ENCODE assay signal across 1 cellular context in the genomic region with DNA sequence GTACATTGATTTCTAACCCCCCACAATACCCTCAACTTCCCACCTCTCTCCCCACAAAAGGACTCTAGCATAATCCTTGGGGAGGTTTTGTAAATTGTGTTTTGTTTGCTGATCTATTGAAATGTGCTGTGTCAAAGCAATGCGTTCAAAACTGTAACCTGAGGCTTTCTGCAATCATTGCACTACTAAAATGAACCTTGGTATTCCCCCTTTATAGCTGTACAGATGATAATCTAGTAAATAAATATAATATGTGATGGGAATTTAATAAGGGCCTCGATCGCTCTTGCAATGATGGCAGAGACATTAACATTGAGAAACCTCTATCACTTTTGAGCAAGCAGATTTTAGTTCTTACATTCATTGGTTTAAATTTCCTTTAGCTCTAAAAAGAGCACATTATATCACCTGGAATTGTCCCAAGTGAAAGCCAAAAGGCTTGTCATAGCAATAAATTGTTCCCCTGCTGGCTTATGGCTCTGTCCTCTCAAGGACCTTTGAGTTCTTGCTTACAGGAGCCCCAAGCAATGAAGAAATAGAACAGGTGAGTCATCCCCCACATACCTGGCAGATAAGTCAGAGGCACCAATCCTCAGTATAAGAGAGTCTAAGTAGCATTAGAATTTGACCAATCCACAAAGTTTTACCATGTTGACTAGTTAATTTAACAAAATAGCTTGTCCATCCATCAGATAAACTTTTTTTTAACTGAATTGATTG.
TF ChIP-seq lines count a peak whose summit lies in the region.

No MANE protein-coding gene starts in this region.

TF ChIP-seq in HCT116, 20 proteins besides CTCF, POLR2A, EP300 and RAD21:
- TF ChIP-seq SP1 (IDR thresholded peaks at IDR 0.05; ENCODE audit: low read depth), result peak; percentile 65; the same call in 1 of the 2 replicates
- peak; percentile 89 for TF ChIP-seq JUND (IDR thresholded peaks at IDR 0.05)
- peak; percentile 88 for TF ChIP-seq CEBPB (IDR thresholded peaks at IDR 0.05; ENCODE audit: low read depth)
- TF ChIP-seq FOSL1 (IDR thresholded peaks at IDR 0.05; ENCODE audit: low read depth), result peak; percentile 93
- no peak for TF ChIP-seq EZH2 (IDR thresholded peaks at IDR 0.05)
- no peak for TF ChIP-seq EZH2phosphoT487 (IDR thresholded peaks at IDR 0.05; ENCODE audit: borderline replicate concordance)
- TF ChIP-seq CBX3 (IDR thresholded peaks at IDR 0.05; ENCODE audit: low read depth), result peak; percentile 61; the same call in 1 of the 2 replicates
